In genomic region chr1:118404024-118404423, GRCh38 we compare ENCODE assay signal across 1 cellular context.
TF ChIP-seq lines count a peak whose summit lies in the region.

No MANE protein-coding gene starts in this region.

TF ChIP-seq in HEK293, 187 proteins besides CTCF, POLR2A, EP300 and RAD21 (continued from another document and continues in another):
- TF ChIP-seq ZBTB11 (tag by site-specific recombination; conservative IDR thresholded peaks at IDR 0.05; ENCODE audit: low read depth) (peak; percentile 81), ZBTB26 (tag by site-specific recombination; optimal IDR thresholded peaks at IDR 0.05) (no peak), ZNF558 (tag by site-specific recombination; IDR thresholded peaks at IDR 0.05) (0 out of 2 replicates have a peak, but pooled peaks have one; percentile 60), ZNF544 (tag by site-specific recombination; IDR thresholded peaks at IDR 0.05) (no peak), KLF8 (tag by site-specific recombination; IDR thresholded peaks at IDR 0.05) (no peak), ZNF174 (tag by site-specific recombination; IDR thresholded peaks at IDR 0.05) (no peak), ZNF302 (tag by site-specific recombination; IDR thresholded peaks at IDR 0.05; ENCODE audit: low read depth) (no peak), ZSCAN16 (tag by site-specific recombination; IDR thresholded peaks at IDR 0.05) (no peak), ZNF473 (tag by site-specific recombination; IDR thresholded peaks at IDR 0.05) (no peak), ZNF514 (tag by site-specific recombination; IDR thresholded peaks at IDR 0.05) (no peak), ZNF202 (tag by site-specific recombination; IDR thresholded peaks at IDR 0.05; ENCODE audit: borderline replicate concordance) (peak; percentile 52; the same call in 1 of the 2 replicates), ZNF140 (tag by site-specific recombination; IDR thresholded peaks at IDR 0.05) (peak; percentile 52; the same call in 1 of the 2 replicates), PATZ1 (tag by site-specific recombination; IDR thresholded peaks at IDR 0.05) (no peak), ZNF398 (tag by site-specific recombination; IDR thresholded peaks at IDR 0.05) (no peak), ZNF184 (tag by site-specific recombination; IDR thresholded peaks at IDR 0.05) (no peak), ZFP69B (tag by site-specific recombination; IDR thresholded peaks at IDR 0.05) (no peak), ZNF585B (tag by site-specific recombination; IDR thresholded peaks at IDR 0.05) (no peak), GFI1B (tag by site-specific recombination; IDR thresholded peaks at IDR 0.05) (no peak), PRDM10 (tag by site-specific recombination; IDR thresholded peaks at IDR 0.05) (no peak), INSM2 (tag by site-specific recombination; IDR thresholded peaks at IDR 0.05) (no peak), ZBTB1 (tag by site-specific recombination; IDR thresholded peaks at IDR 0.05) (no peak), ZBTB17 (tag by site-specific recombination; IDR thresholded peaks at IDR 0.05) (no peak), KLF10 (tag by site-specific recombination; IDR thresholded peaks at IDR 0.05) (no peak), ZNF621 (tag by site-specific recombination; IDR thresholded peaks at IDR 0.05) (no peak), ZNF311 (tag by site-specific recombination; IDR thresholded peaks at IDR 0.05; ENCODE audit: borderline replicate concordance) (no peak), ZNF423 (tag by site-specific recombination; IDR thresholded peaks at IDR 0.05) (no peak), ZNF660 (tag by site-specific recombination; IDR thresholded peaks at IDR 0.05) (no peak), ZNF214 (tag by site-specific recombination; IDR thresholded peaks at IDR 0.05; ENCODE audit: borderline replicate concordance) (no peak), PRDM6 (tag by site-specific recombination; IDR thresholded peaks at IDR 0.05) (no peak), ATF2 (tag by site-specific recombination; IDR thresholded peaks at IDR 0.05; ENCODE audit: low read depth) (no peak), OVOL3 (tag by site-specific recombination; IDR thresholded peaks at IDR 0.05) (no peak), ZNF707 (tag by site-specific recombination; IDR thresholded peaks at IDR 0.05) (no peak), ZNF169 (tag by site-specific recombination; IDR thresholded peaks at IDR 0.05) (no peak), ZNF580 (tag by site-specific recombination; IDR thresholded peaks at IDR 0.05) (no peak), SETDB1 (IDR thresholded peaks at IDR 0.05; ENCODE audit: insufficient read length, low read length) (peak; percentile 14), HOXC10 (CRISPR knock-in tag; IDR thresholded peaks at IDR 0.05) (no peak), ZNF704 (tag by site-specific recombination; IDR thresholded peaks at IDR 0.05) (no peak), ZNF223 (tag by site-specific recombination; IDR thresholded peaks at IDR 0.05) (no peak), AEBP2 (tag by site-specific recombination; IDR thresholded peaks at IDR 0.05; ENCODE audit: borderline replicate concordance) (no peak), EGR2 (tag by site-specific recombination; IDR thresholded peaks at IDR 0.05; ENCODE audit: low read depth) (no peak), ZNF670 (tag by site-specific recombination; IDR thresholded peaks at IDR 0.05; ENCODE audit: low read depth) (no peak), ZNF560 (tag by site-specific recombination; IDR thresholded peaks at IDR 0.05; ENCODE audit: borderline replicate concordance) (no peak), ZNF175 (tag by site-specific recombination; IDR thresholded peaks at IDR 0.05) (no peak)
